ENCODE assay signal across 1 cellular context in genomic region chr15:68227806-68228142, GRCh38.
TF ChIP-seq lines count a peak whose summit lies in the region.

No MANE protein-coding gene starts in this region.

TF ChIP-seq in GM23338, 12 proteins besides CTCF, POLR2A, EP300 and RAD21 (continued from another document):
- TF ChIP-seq, protein P1, sequence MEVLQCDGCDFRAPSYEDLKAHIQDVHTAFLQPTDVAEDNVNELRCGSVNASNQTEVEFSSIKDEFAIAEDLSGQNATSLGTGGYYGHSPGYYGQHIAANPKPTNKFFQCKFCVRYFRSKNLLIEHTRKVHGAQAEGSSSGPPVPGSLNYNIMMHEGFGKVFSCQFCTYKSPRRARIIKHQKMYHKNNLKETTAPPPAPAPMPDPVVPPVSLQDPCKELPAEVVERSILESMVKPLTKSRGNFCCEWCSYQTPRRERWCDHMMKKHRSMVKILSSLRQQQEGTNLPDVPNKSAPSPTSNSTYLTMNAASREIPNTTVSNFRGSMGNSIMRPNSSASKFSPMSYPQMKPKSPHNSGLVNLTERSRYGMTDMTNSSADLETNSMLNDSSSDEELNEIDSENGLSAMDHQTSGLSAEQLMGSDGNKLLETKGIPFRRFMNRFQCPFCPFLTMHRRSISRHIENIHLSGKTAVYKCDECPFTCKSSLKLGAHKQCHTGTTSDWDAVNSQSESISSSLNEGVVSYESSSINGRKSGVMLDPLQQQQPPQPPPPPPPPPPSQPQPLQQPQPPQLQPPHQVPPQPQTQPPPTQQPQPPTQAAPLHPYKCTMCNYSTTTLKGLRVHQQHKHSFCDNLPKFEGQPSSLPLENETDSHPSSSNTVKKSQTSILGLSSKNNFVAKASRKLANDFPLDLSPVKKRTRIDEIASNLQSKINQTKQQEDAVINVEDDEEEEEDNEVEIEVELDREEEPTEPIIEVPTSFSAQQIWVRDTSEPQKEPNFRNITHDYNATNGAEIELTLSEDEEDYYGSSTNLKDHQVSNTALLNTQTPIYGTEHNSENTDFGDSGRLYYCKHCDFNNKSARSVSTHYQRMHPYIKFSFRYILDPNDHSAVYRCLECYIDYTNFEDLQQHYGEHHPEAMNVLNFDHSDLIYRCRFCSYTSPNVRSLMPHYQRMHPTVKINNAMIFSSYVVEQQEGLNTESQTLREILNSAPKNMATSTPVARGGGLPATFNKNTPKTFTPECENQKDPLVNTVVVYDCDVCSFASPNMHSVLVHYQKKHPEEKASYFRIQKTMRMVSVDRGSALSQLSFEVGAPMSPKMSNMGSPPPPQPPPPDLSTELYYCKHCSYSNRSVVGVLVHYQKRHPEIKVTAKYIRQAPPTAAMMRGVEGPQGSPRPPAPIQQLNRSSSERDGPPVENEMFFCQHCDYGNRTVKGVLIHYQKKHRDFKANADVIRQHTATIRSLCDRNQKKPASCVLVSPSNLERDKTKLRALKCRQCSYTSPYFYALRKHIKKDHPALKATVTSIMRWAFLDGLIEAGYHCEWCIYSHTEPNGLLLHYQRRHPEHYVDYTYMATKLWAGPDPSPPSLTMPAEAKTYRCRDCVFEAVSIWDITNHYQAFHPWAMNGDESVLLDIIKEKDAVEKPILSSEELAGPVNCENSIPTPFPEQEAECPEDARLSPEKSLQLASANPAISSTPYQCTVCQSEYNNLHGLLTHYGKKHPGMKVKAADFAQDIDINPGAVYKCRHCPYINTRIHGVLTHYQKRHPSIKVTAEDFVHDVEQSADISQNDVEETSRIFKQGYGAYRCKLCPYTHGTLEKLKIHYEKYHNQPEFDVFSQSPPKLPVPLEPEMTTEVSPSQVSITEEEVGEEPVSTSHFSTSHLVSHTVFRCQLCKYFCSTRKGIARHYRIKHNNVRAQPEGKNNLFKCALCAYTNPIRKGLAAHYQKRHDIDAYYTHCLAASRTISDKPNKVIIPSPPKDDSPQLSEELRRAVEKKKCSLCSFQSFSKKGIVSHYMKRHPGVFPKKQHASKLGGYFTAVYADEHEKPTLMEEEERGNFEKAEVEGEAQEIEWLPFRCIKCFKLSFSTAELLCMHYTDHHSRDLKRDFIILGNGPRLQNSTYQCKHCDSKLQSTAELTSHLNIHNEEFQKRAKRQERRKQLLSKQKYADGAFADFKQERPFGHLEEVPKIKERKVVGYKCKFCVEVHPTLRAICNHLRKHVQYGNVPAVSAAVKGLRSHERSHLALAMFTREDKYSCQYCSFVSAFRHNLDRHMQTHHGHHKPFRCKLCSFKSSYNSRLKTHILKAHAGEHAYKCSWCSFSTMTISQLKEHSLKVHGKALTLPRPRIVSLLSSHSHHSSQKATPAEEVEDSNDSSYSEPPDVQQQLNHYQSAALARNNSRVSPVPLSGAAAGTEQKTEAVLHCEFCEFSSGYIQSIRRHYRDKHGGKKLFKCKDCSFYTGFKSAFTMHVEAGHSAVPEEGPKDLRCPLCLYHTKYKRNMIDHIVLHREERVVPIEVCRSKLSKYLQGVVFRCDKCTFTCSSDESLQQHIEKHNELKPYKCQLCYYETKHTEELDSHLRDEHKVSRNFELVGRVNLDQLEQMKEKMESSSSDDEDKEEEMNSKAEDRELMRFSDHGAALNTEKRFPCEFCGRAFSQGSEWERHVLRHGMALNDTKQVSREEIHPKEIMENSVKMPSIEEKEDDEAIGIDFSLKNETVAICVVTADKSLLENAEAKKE (CRISPR knock-in tag; IDR thresholded peaks at IDR 0.05) = no peak
- no peak for TF ChIP-seq EZH2phosphoT487 (IDR thresholded peaks at IDR 0.05; ENCODE audit: unreplicated experiment)
- TF ChIP-seq STAT1 (IDR thresholded peaks at IDR 0.05; ENCODE audit: unreplicated experiment) = no peak
- TF ChIP-seq JUNB (IDR thresholded peaks at IDR 0.05; ENCODE audit: unreplicated experiment) = no peak
- TF ChIP-seq ZNF331 (CRISPR knock-in tag; IDR thresholded peaks at IDR 0.05; ENCODE audit: low read depth) = no peak
- TF ChIP-seq, protein P2, sequence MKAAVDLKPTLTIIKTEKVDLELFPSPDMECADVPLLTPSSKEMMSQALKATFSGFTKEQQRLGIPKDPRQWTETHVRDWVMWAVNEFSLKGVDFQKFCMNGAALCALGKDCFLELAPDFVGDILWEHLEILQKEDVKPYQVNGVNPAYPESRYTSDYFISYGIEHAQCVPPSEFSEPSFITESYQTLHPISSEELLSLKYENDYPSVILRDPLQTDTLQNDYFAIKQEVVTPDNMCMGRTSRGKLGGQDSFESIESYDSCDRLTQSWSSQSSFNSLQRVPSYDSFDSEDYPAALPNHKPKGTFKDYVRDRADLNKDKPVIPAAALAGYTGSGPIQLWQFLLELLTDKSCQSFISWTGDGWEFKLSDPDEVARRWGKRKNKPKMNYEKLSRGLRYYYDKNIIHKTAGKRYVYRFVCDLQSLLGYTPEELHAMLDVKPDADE (IDR thresholded peaks at IDR 0.05) = no peak
- no peak for TF ChIP-seq CREB1 (CRISPR knock-in tag; IDR thresholded peaks at IDR 0.05; ENCODE audit: low read depth)
TF ChIP-seq in GM23338: peak in this region for 0.
